Comparison of ENCODE assay signal across 8 cellular contexts in genomic region chr17:20851630-20852540, GRCh38.
DNase-seq lines count a peak whose midpoint lies in the region; ATAC-seq and TF ChIP-seq lines count a peak whose summit lies in the region.
"Not testable (repeated sequence)": the region's sequence is repeated elsewhere in the genome, so short reads cannot be mapped to it uniquely, and the experiment has no call there.

No MANE protein-coding gene starts in this region.

- DNase-seq in NCI-H748 (lab: John Stamatoyannopoulos, UW; ENCODE audit: unreplicated experiment): peak; percentile 71
- not testable (repeated sequence) for DNase-seq in activated CD8-positive, alpha-beta memory T cell treated with anti-CD3 and anti-CD28 coated beads, Interleukin-2, amount 10 ng/mL, durations not matched to agents 7 days and 5 days; chondrocyte (ENCODE audit: low spot score); natural killer cell
- DNase-seq in right cardiac atrium: peak in 1 of 3 donors; percentile 35

- H3K27ac Mint-ChIP-seq in activated CD8-positive, alpha-beta memory T cell treated with anti-CD3 and anti-CD28 coated beads, Interleukin-2, amount 10 ng/mL, durations not matched to agents 7 days and 5 days; natural killer cell; stimulated activated memory B cell treated with anti-CD40 and anti-IgM and Interleukin-4, amounts not matched to agents 10 μg/mL and 1 μg/mL and 100 μg/mL, for 72 hours: not testable (repeated sequence)
- peak overlapping the region; percentile 45 for H3K27ac Mint-ChIP-seq in chondrocyte (ENCODE audit: unreplicated experiment)

- peaks cover 14% of the 10 kb centered on the region for H3K4me1 Mint-ChIP-seq in activated CD8-positive, alpha-beta memory T cell treated with anti-CD3 and anti-CD28 coated beads, Interleukin-2, amount 10 ng/mL, durations not matched to agents 7 days and 5 days
- not testable (repeated sequence) for H3K4me1 Mint-ChIP-seq in chondrocyte (ENCODE audit: low read depth)
- H3K4me1 Mint-ChIP-seq in natural killer cell: peaks cover 9 to 18% of the 10 kb centered on the region in 2 donors
- peaks cover 14% of the 10 kb centered on the region for H3K4me1 Mint-ChIP-seq in stimulated activated memory B cell treated with anti-CD40 and anti-IgM and Interleukin-4, amounts not matched to agents 10 μg/mL and 1 μg/mL and 100 μg/mL, for 72 hours

- peaks cover 29% of the 10 kb centered on the region for H3K27me3 Mint-ChIP-seq in activated CD8-positive, alpha-beta memory T cell treated with anti-CD3 and anti-CD28 coated beads, Interleukin-2, amount 10 ng/mL, durations not matched to agents 7 days and 5 days
- H3K27me3 Mint-ChIP-seq in chondrocyte (ENCODE audit: low read depth) (peaks cover 17% of the 10 kb centered on the region), natural killer cell (ENCODE audit: low read depth in 2 of 2) (peaks cover 11 to 26% of the 10 kb centered on the region in 2 donors)
- H3K27me3 Mint-ChIP-seq in stimulated activated memory B cell treated with anti-CD40 and anti-IgM and Interleukin-4, amounts not matched to agents 10 μg/mL and 1 μg/mL and 100 μg/mL, for 72 hours: not testable (repeated sequence)

- H3K27ac ChIP-seq in ACC112 (ENCODE audit: low read depth, low read length); right cardiac atrium (ENCODE audit: low read length): not testable (repeated sequence)
- H3K27ac ChIP-seq in HUES48 (ENCODE audit: low read depth, low read length): peak overlapping the region; percentile 42

- not testable (repeated sequence) for TF ChIP-seq CTCF in chondrocyte (IDR thresholded peaks at IDR 0.05); natural killer cell (IDR thresholded peaks at IDR 0.05)

- peak overlapping the region; percentile 26 for H3K4me3 Mint-ChIP-seq in activated CD8-positive, alpha-beta memory T cell treated with anti-CD3 and anti-CD28 coated beads, Interleukin-2, amount 10 ng/mL, durations not matched to agents 7 days and 5 days
- H3K4me3 Mint-ChIP-seq in chondrocyte (ENCODE audit: unreplicated experiment) (peak overlapping the region; percentile 83), natural killer cell (peak overlapping the region; percentile 83)
- H3K4me3 Mint-ChIP-seq in stimulated activated memory B cell treated with anti-CD40 and anti-IgM and Interleukin-4, amounts not matched to agents 10 μg/mL and 1 μg/mL and 100 μg/mL, for 72 hours: peak overlapping the region; percentile 72

- 3% methylated on average over 32 of the region's 32 CpGs for WGBS in right cardiac atrium

- H3K9ac ChIP-seq in HUES48 (ENCODE audit: low read depth, low read length): not testable (repeated sequence)

- not testable (repeated sequence) for H3K9me3 Mint-ChIP-seq in activated CD8-positive, alpha-beta memory T cell treated with anti-CD3 and anti-CD28 coated beads, Interleukin-2, amount 10 ng/mL, durations not matched to agents 7 days and 5 days (ENCODE audit: low read depth); chondrocyte (ENCODE audit: low read depth); natural killer cell; stimulated activated memory B cell treated with anti-CD40 and anti-IgM and Interleukin-4, amounts not matched to agents 10 μg/mL and 1 μg/mL and 100 μg/mL, for 72 hours

- CTCF ChIA-PET in activated CD8-positive, alpha-beta memory T cell treated with anti-CD3 and anti-CD28 coated beads, Interleukin-2, amount 10 ng/mL, durations not matched to agents 7 days and 5 days (lab: Charles Lee): interaction anchor here (0.6 to 1.4 kb wide), 3 partner anchors 14 to 228 kb away, joined by 3 to 4 read pairs (median 4); no protein-coding TSS in a partner anchor

- H3K36me3 ChIP-seq in ACC112 (ENCODE audit: insufficient read depth, low read length); HUES48 (ENCODE audit: control insufficient read depth, insufficient read depth, low read length): not testable (repeated sequence)

- H3K9me3 ChIP-seq in HUES48 (ENCODE audit: control insufficient read depth, insufficient read depth, low read length); right cardiac atrium (ENCODE audit: control insufficient read depth, low read length): not testable (repeated sequence)

- H3K4me1 ChIP-seq in ACC112 (ENCODE audit: control insufficient read depth, insufficient read depth, low read length, unreplicated experiment); right cardiac atrium (ENCODE audit: control insufficient read depth, insufficient read depth, low read length): not testable (repeated sequence)
- H3K4me1 ChIP-seq in HUES48 (ENCODE audit: control insufficient read depth, insufficient read depth, low read length): peaks cover 11% of the 10 kb centered on the region; the same call in 1 of the 2 replicates

- not testable (repeated sequence) for ATAC-seq in activated CD8-positive, alpha-beta memory T cell treated with anti-CD3 and anti-CD28 coated beads, Interleukin-2, amount 10 ng/mL, durations not matched to agents 7 days and 5 days; stimulated activated memory B cell treated with anti-CD40 and anti-IgM and Interleukin-4, amounts not matched to agents 10 μg/mL and 1 μg/mL and 100 μg/mL, for 72 hours
- peak; percentile 59 to 72 for ATAC-seq in right cardiac atrium
- peak in 1 of 3 donors; percentile 49 for ATAC-seq in natural killer cell

- H3K79me2 ChIP-seq in ACC112 (ENCODE audit: control insufficient read depth, insufficient read depth, low read length, unreplicated experiment): not testable (repeated sequence)

- H3K4me3 ChIP-seq in ACC112 (ENCODE audit: low read depth, low read length) (peak overlapping the region; percentile 71), HUES48 (ENCODE audit: low read depth, low read length) (peak overlapping the region; percentile 77), right cardiac atrium (ENCODE audit: low read length) (peak overlapping the region; percentile 26)

- H3K27me3 ChIP-seq in ACC112 (ENCODE audit: insufficient read depth, low read length): peaks cover 22% of the 10 kb centered on the region
- not testable (repeated sequence) for H3K27me3 ChIP-seq in HUES48 (ENCODE audit: control insufficient read depth, insufficient read depth, low read length); right cardiac atrium (ENCODE audit: control insufficient read depth, insufficient read depth)

- H2AFZ ChIP-seq in ACC112 (ENCODE audit: low read length, unreplicated experiment): not testable (repeated sequence)

- not testable (repeated sequence) for H3K36me3 Mint-ChIP-seq in activated CD8-positive, alpha-beta memory T cell treated with anti-CD3 and anti-CD28 coated beads, Interleukin-2, amount 10 ng/mL, durations not matched to agents 7 days and 5 days; chondrocyte (ENCODE audit: low read depth); natural killer cell; stimulated activated memory B cell treated with anti-CD40 and anti-IgM and Interleukin-4, amounts not matched to agents 10 μg/mL and 1 μg/mL and 100 μg/mL, for 72 hours

- intact Hi-C loops in right cardiac atrium (cut with DNase I); natural killer cell (cut with micrococcal nuclease): not testable (repeated sequence)

Comparison
In these comparisons a context has a peak if more than half of its experiments do, and no peak if none do; other contexts are left out.
1. H3K4me3 ChIP-seq: peak in every context shown above with its lines; median percentile 77 in HUES48; 71 in ACC112; 26 in right cardiac atrium.
2. H3K4me3 Mint-ChIP-seq: peak in every context shown above with its lines; median percentile 83 in chondrocyte; 83 in natural killer cell; 72 in stimulated activated memory B cell treated with anti-CD40 and anti-IgM and Interleukin-4, amounts not matched to agents 10 μg/mL and 1 μg/mL and 100 μg/mL, for 72 hours; 26 in activated CD8-positive, alpha-beta memory T cell treated with anti-CD3 and anti-CD28 coated beads, Interleukin-2, amount 10 ng/mL, durations not matched to agents 7 days and 5 days.